In the genomic region with DNA sequence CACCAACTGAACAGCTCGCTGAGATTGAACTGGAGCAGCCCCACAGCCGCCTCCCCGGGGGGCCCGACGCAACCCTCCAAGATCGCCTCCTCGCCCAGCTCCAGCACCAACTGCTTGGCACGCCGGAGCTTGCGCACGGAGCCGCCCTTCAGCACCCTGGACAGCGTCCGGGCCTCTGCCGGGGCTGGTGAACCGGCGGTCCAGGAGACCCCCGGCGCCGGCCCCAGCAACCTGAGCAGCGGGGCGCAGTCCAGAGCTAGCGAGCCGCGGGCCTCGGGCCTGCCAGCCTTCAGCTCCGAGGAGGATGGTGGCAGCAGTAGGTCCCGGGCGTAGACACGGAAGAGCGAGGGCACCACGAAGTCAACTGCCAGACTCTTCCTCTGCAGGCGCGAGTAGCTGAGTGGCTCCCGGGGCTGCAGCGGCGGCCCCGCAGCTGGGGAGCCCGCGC, we compare ENCODE assay signal across 9 cellular contexts. TPM values are rescaled to one million over a fixed set of nuclear protein-coding genes. Genes with fewer than 3 reads are reported as not detected.
A peak's percentile ranks its signal among the peaks of the same experiment; 100 is the strongest.
DNase-seq lines count a peak whose midpoint lies in the region; ATAC-seq, FAIRE-seq and TF ChIP-seq lines count a peak whose summit lies in the region.
"Had no signal": no experiment of that assay in that cellular context is flagged by ENCODE, and none has a peak within 500 bp of the region (broad histone marks: within the 10 kb centered on the region; RNA-seq: fewer than 3 reads in every experiment).

No MANE protein-coding gene starts in this region.

- no peaks in the 10 kb centered on the region for H3K4me1 Mint-ChIP-seq in activated CD4-positive, alpha-beta T cell treated with anti-CD3 and anti-CD28 coated beads, Interleukin-2, amount 10 ng/mL, durations not matched to agents 24 days and 14 days

- no peaks in the 10 kb centered on the region for H3K9me3 Mint-ChIP-seq in activated CD4-positive, alpha-beta T cell treated with anti-CD3 and anti-CD28 coated beads, Interleukin-2, amount 10 ng/mL, durations not matched to agents 24 days and 14 days

- no peaks in the 10 kb centered on the region for H4K20me1 ChIP-seq in endothelial cell of umbilical vein (replicated peaks; ENCODE audit: control insufficient read depth, extremely low read depth, insufficient read depth, low read length)

- no peak overlapping the region for H3K4me3 Mint-ChIP-seq in activated CD4-positive, alpha-beta T cell treated with anti-CD3 and anti-CD28 coated beads, Interleukin-2, amount 10 ng/mL, durations not matched to agents 24 days and 14 days

- H3K4me3 ChIP-seq in endothelial cell of umbilical vein (replicated peaks in 1 of 3; ENCODE audit: insufficient read depth in 1 of 3, low read depth in 1 of 3, low read length in 3 of 3) = no peak overlapping the region
- H3K4me3 ChIP-seq in muscle layer of colon (ENCODE audit: low read depth in 1 of 2, low read length in 2 of 2) = peak overlapping the region; percentile 42 to 47
- H3K4me3 ChIP-seq in thoracic aorta = peak overlapping the region; percentile 64

- H3K27me3 Mint-ChIP-seq in activated CD4-positive, alpha-beta T cell treated with anti-CD3 and anti-CD28 coated beads, Interleukin-2, amount 10 ng/mL, durations not matched to agents 24 days and 14 days = peaks cover 41% of the 10 kb centered on the region

- dilution Hi-C loops in endothelial cell of umbilical vein (cut with MboI; ENCODE audit: extremely low pct_ligation_motif_present, low sequenced_read_pairs) = no loop called here

- H3K9ac ChIP-seq in endothelial cell of umbilical vein (replicated peaks; ENCODE audit: extremely low read depth, insufficient read depth, low read length) (no peak overlapping the region), muscle layer of colon (ENCODE audit: low read length) (no peak overlapping the region)

- no peaks in the 10 kb centered on the region for H3K9me1 ChIP-seq in endothelial cell of umbilical vein (replicated peaks; ENCODE audit: control insufficient read depth, extremely low read depth, insufficient read depth, low read length)

- H3K36me3 ChIP-seq in endothelial cell of umbilical vein (ENCODE audit: control insufficient read depth in 2 of 2, extremely low read depth in 1 of 2, insufficient read depth in 2 of 2, low read length in 2 of 2) (no peaks in the 10 kb centered on the region), muscle layer of colon (ENCODE audit: insufficient read depth, low read length) (no peaks in the 10 kb centered on the region), thoracic aorta (no peaks in the 10 kb centered on the region)

- intact Hi-C loops in activated CD4-positive, alpha-beta T cell treated with anti-CD3 and anti-CD28 coated beads, Interleukin-2, amount 10 ng/mL, durations not matched to agents 24 days and 14 days (cut with micrococcal nuclease) = loop anchor here (10.0 kb wide), 1 partner anchor 625 kb away; no protein-coding TSS in a partner anchor
- intact Hi-C loops in endothelial cell of umbilical vein (cut with micrococcal nuclease) = no loop called here

- DNase-seq in NCI-H1417 (lab: John Stamatoyannopoulos, UW) (peak in 2 of 3 experiments; percentile 30 to 66), NCI-H1417 treated with DMSO at 0.1 percent for 48 hours (lab: John Stamatoyannopoulos, UW) (no peak), endothelial cell of umbilical vein (ENCODE audit: low read depth, low spot score) (peak; percentile 14), thoracic aorta (ENCODE audit: low spot score) (no peak), DMS153 treated with DMSO at 0.1 percent for 48 hours (lab: John Stamatoyannopoulos, UW; ENCODE audit: unreplicated experiment) (no peak), NCI-H1694 treated with DMSO at 0.1 percent for 48 hours (lab: John Stamatoyannopoulos, UW) (no peak)
- peak; percentile 89 for DNase-seq in activated CD4-positive, alpha-beta T cell treated with anti-CD3 and anti-CD28 coated beads, Interleukin-2, amount 10 ng/mL, durations not matched to agents 24 days and 14 days

- H3K9me3 ChIP-seq in endothelial cell of umbilical vein (replicated peaks; ENCODE audit: control insufficient read depth, insufficient read depth, low read length) = no peaks in the 10 kb centered on the region
- H3K9me3 ChIP-seq in muscle layer of colon (ENCODE audit: low read length) = no peaks in the 10 kb centered on the region
- H3K9me3 ChIP-seq in thoracic aorta = no peaks in the 10 kb centered on the region

- no TSS peak for BruUV-seq in endothelial cell of umbilical vein (replicated peaks; lab: Mats Ljungman, UMichigan)

- H3K27ac ChIP-seq in endothelial cell of umbilical vein (ENCODE audit: insufficient read depth, low read depth, low read length) (no peak overlapping the region), muscle layer of colon (ENCODE audit: low read depth, low read length) (no peak overlapping the region), thoracic aorta (no peak overlapping the region)

- no peak for ATAC-seq in thoracic aorta (ENCODE audit: insufficient number of reproducible peaks, low FRiP score, low read depth)

- H3K4me2 ChIP-seq in endothelial cell of umbilical vein (ENCODE audit: insufficient read depth, low read length) = no peak overlapping the region

- CTCF ChIA-PET in endothelial cell of umbilical vein (lab: Charles Lee) = interaction anchor here (1.0 to 4.9 kb wide), 2 partner anchors 9 to 151 kb away, joined by 4 to 44 read pairs; no protein-coding TSS in a partner anchor

- peaks cover 20 to 21% of the 10 kb centered on the region in 2 experiments for H3K27me3 ChIP-seq in endothelial cell of umbilical vein (ENCODE audit: control insufficient read depth in 2 of 2, insufficient read depth in 2 of 2, low read length in 2 of 2)
- H3K27me3 ChIP-seq in muscle layer of colon (ENCODE audit: control insufficient read depth in 1 of 2, insufficient read depth in 2 of 2, low read length in 2 of 2) = peaks cover 5 to 51% of the 10 kb centered on the region in 2 donors
- peaks cover 8% of the 10 kb centered on the region for H3K27me3 ChIP-seq in thoracic aorta (replicated peaks; ENCODE audit: insufficient read depth)

- no peak overlapping the region for H3K27ac Mint-ChIP-seq in activated CD4-positive, alpha-beta T cell treated with anti-CD3 and anti-CD28 coated beads, Interleukin-2, amount 10 ng/mL, durations not matched to agents 24 days and 14 days

- H3K36me3 Mint-ChIP-seq in activated CD4-positive, alpha-beta T cell treated with anti-CD3 and anti-CD28 coated beads, Interleukin-2, amount 10 ng/mL, durations not matched to agents 24 days and 14 days (ENCODE audit: low read depth) = no peaks in the 10 kb centered on the region

- no peaks in the 10 kb centered on the region for H3K4me1 ChIP-seq in endothelial cell of umbilical vein (ENCODE audit: control insufficient read depth, extremely low read depth, insufficient read depth, low read length)
- H3K4me1 ChIP-seq in muscle layer of colon (ENCODE audit: insufficient read depth, low read length) = peaks cover 17% of the 10 kb centered on the region
- H3K4me1 ChIP-seq in thoracic aorta (ENCODE audit: control insufficient read depth in 1 of 2, low read depth in 2 of 2) = peaks cover 13 to 17% of the 10 kb centered on the region in 2 donors

- no peak for TF ChIP-seq CTCF in endothelial cell of umbilical vein (IDR thresholded peaks at IDR 0.05; ENCODE audit: extremely low read depth in 1 of 2, insufficient read depth in 1 of 2, low read depth in 1 of 2, low read length in 2 of 2)
- no peak for TF ChIP-seq CTCF in thoracic aorta (IDR thresholded peaks at IDR 0.05)

- FAIRE-seq in endothelial cell of umbilical vein (lab: Jason Lieb, UNC) = no peak

- POLR2A ChIA-PET in endothelial cell of umbilical vein (lab: Charles Lee) = no interaction called here

- H2AFZ ChIP-seq in endothelial cell of umbilical vein (ENCODE audit: low read depth, low read length) = no peak overlapping the region

- TF ChIP-seq POLR2A in endothelial cell of umbilical vein (IDR thresholded peaks at IDR 0.05; ENCODE audit: low read depth, low read length) = no peak

- no peaks in the 10 kb centered on the region for H3K79me2 ChIP-seq in endothelial cell of umbilical vein (ENCODE audit: control insufficient read depth, insufficient read depth, low read length)

TF ChIP-seq in endothelial cell of umbilical vein, 7 proteins besides CTCF, POLR2A, EP300 and RAD21:
- TF ChIP-seq POLR2AphosphoS5 (IDR thresholded peaks at IDR 0.05; ENCODE audit: insufficient read depth, low read depth, low read length) (no peak), EZH2 (IDR thresholded peaks at IDR 0.05; ENCODE audit: borderline replicate concordance, low read depth, low read length, severe bottlenecking) (no peak), JUN (IDR thresholded peaks at IDR 0.05; ENCODE audit: borderline replicate concordance, insufficient read depth, insufficient read length, low read depth) (no peak), MYC (IDR thresholded peaks at IDR 0.05; ENCODE audit: low read depth, low read length) (no peak), GATA2 (IDR thresholded peaks at IDR 0.05; ENCODE audit: insufficient read depth, insufficient read length, low read depth, low read length) (no peak), FOS (IDR thresholded peaks at IDR 0.05; ENCODE audit: borderline replicate concordance, insufficient read depth, low read length) (no peak), MAX (IDR thresholded peaks at IDR 0.05; ENCODE audit: insufficient read depth, insufficient read length) (no peak)

RNA-seq across cellular contexts. Expression of gene ALK, which starts 1.2 kb away (rescaled TPM):
- total RNA-seq in activated CD4-positive, alpha-beta T cell treated with anti-CD3 and anti-CD28 coated beads, Interleukin-2, amount 10 ng/mL, durations not matched to agents 24 days and 14 days = not detected in 2 replicates
- total RNA-seq in endothelial cell of umbilical vein (not detected in 2 replicates), thoracic aorta (1 to 10 TPM in 1 of 2 donors, not detected in 1; 2.0 TPM)
- polyA plus RNA-seq in endothelial cell of umbilical vein = not detected in 2 replicates
- polyA plus RNA-seq in endothelial cell of umbilical vein (2011; cell fraction: cytosol; rRNA removed) = not detected in 2 replicates
- not detected in 2 replicates for polyA plus RNA-seq in endothelial cell of umbilical vein (2011; cell fraction: nucleus; rRNA removed)
- polyA plus RNA-seq in endothelial cell of umbilical vein (2012) = not detected in 2 replicates
- polyA minus RNA-seq in endothelial cell of umbilical vein = not detected in 2 replicates
- not detected for polyA minus RNA-seq in endothelial cell of umbilical vein (2011; cell fraction: cytosol; rRNA and poly(A)+ RNA removed)
- polyA minus RNA-seq in endothelial cell of umbilical vein (2011; cell fraction: nucleus; rRNA and poly(A)+ RNA removed) = not detected in 2 replicates
- polyA plus RNA-seq: AG04450 had no signal

Comparison
In these comparisons a context has a peak if more than half of its experiments do, and no peak if none do; other contexts are left out.
1. DNase-seq: peak in NCI-H1417 (2 of 3), activated CD4-positive, alpha-beta T cell treated with anti-CD3 and anti-CD28 coated beads, Interleukin-2, amount 10 ng/mL, durations not matched to agents 24 days and 14 days (single experiment) and endothelial cell of umbilical vein (single experiment); none in NCI-H1417 treated with DMSO at 0.1 percent for 48 hours (single experiment), thoracic aorta (single experiment), DMS153 treated with DMSO at 0.1 percent for 48 hours (single experiment) and NCI-H1694 treated with DMSO at 0.1 percent for 48 hours (single experiment).
2. H3K4me3 ChIP-seq: peak in muscle layer of colon (2 of 2) and thoracic aorta (single experiment); none in endothelial cell of umbilical vein (0 of 3).